30 cellular contexts compared by ENCODE assay signal in genomic region chr15:34654625-34655024, GRCh38.
"Had no signal": no experiment of that assay in that cellular context is flagged by ENCODE, and none has a peak within 500 bp of the region (broad histone marks: within the 10 kb centered on the region; RNA-seq: fewer than 3 reads in every experiment).

No MANE protein-coding gene starts in this region.

- H3K36me3 ChIP-seq: ascending aorta, breast epithelium, cardiac muscle cell, colonic mucosa, esophagus squamous epithelium had no signal

- H3K27ac ChIP-seq: ascending aorta, breast epithelium, cardiac muscle cell, colonic mucosa, epithelial cell of prostate, esophagus squamous epithelium, VCaP had no signal

- FAIRE-seq: endometrium, TTC549 had no signal

- H3K9me3 ChIP-seq: ascending aorta, breast epithelium, colonic mucosa, esophagus squamous epithelium had no signal

- H3K4me3 ChIP-seq: ascending aorta, breast epithelium, cardiac muscle cell, colonic mucosa, esophagus squamous epithelium had no signal

- DNase-seq: activated CD4-positive, alpha-beta memory T cell treated with anti-CD3 and anti-CD28 coated beads, Interleukin-2, amount 10 ng/mL, durations not matched to agents 7 days and 5 days; activated CD4-positive, alpha-beta T cell treated with anti-CD3 and anti-CD28 coated beads for 1 hour; activated CD4-positive, alpha-beta T cell treated with anti-CD3 and anti-CD28 coated beads for 4 hours; activated CD4-positive, alpha-beta T cell treated with anti-CD3 and anti-CD28 coated beads, Interleukin-2, amount 10 ng/mL, durations not matched to agents 7 days and 5 days; activated CD4-positive, alpha-beta T cell treated with anti-CD3 and anti-CD28 coated beads, Interleukin-2, amount 50 U/mL, for 4 hours; activated CD8-positive, alpha-beta memory T cell treated with anti-CD3 and anti-CD28 coated beads, Interleukin-2, amount 50 U/mL, for 48 hours; activated gamma-delta T cell; activated naive CD4-positive, alpha-beta T cell; activated naive CD4-positive, alpha-beta T cell treated with anti-CD3 and anti-CD28 coated beads, Interleukin-2, amount 10 ng/mL, durations not matched to agents 7 days and 5 days; activated naive CD8-positive, alpha-beta T cell treated with anti-CD3 and anti-CD28 coated beads, Interleukin-2, amount 10 ng/mL, durations not matched to agents 7 days and 5 days; activated T-cell treated with anti-CD3 and anti-CD28 coated beads for 4 hours; activated T-cell treated with anti-CD3 and anti-CD28 coated beads, Interleukin-2, amount 50 U/mL, for 24 hours; activated T-cell treated with anti-CD3 and anti-CD28 coated beads, Interleukin-2, amount 50 U/mL, for 72 hours; central memory CD4-positive, alpha-beta T cell; cerebellar nuclear complex; colonic mucosa; effector CD8-positive, alpha-beta T cell; esophagus squamous epithelium; foreskin melanocyte; head of caudate nucleus; T-helper 2 cell had no signal

- ATAC-seq: activated naive CD4-positive, alpha-beta T cell treated with anti-CD3 and anti-CD28 coated beads, Interleukin-2, amount 50 U/mL, for 72 hours; activated T-cell treated with anti-CD3 and anti-CD28 coated beads, Interleukin-2, amount 50 U/mL, for 72 hours; WTC11 had no signal

- H3K4me1 ChIP-seq: ascending aorta, breast epithelium, colonic mucosa, esophagus squamous epithelium had no signal

- H3K27me3 ChIP-seq: ascending aorta, breast epithelium, cardiac muscle cell, colonic mucosa had no signal
